Comparison of ENCODE assay signal across 16 cellular contexts in genomic region chr12:49094966-49095365, GRCh38. TPM values are rescaled to one million over a fixed set of nuclear protein-coding genes. Genes with fewer than 3 reads are reported as not detected.
DNase-seq lines count a peak whose midpoint lies in the region; FAIRE-seq and TF ChIP-seq lines count a peak whose summit lies in the region.
"Had no signal": no experiment of that assay in that cellular context is flagged by ENCODE, and none has a peak within 500 bp of the region (broad histone marks: within the 10 kb centered on the region; RNA-seq: fewer than 3 reads in every experiment).

No MANE protein-coding gene starts in this region.

- DNase-seq in T-helper 1 cell (no peak), H1 (ENCODE audit: low read depth in 1 of 2, low spot score in 2 of 2) (no peak), NCI-H2081 (lab: John Stamatoyannopoulos, UW) (no peak)
- DNase-seq in activated CD4-positive, alpha-beta T cell treated with anti-CD3 and anti-CD28 coated beads, Interleukin-2, amount 50 U/mL, for 48 hours = no peak
- DNase-seq: activated naive CD4-positive, alpha-beta T cell treated with anti-CD3 and anti-CD28 coated beads for 36 hours; effector memory CD8-positive, alpha-beta T cell; GDM1; HFFc6 had no signal

- H2BK5ac ChIP-seq in H1 (ENCODE audit: low read depth, low read length) = no peak overlapping the region

- H3K56ac ChIP-seq in H1 (replicated peaks; ENCODE audit: insufficient read length, low read depth, low read length) = no peak overlapping the region

- H4K91ac ChIP-seq in H1 (replicated peaks; ENCODE audit: insufficient read length, low read length) = no peak overlapping the region

- peak in 1 of 2 experiments; percentile 31; a peak in 1 of 3 replicates for TF ChIP-seq POLR2A in H1 (IDR thresholded peaks at IDR 0.05; ENCODE audit: control extremely low read depth in 1 of 2, low read depth in 2 of 2, low read length in 2 of 2)

- FAIRE-seq in H1 (lab: Jason Lieb, UNC) = no peak
- FAIRE-seq: A204.1, bronchial epithelial cell had no signal

- no peak overlapping the region for H3K14ac ChIP-seq in H1 (ENCODE audit: insufficient read length)

- no peak overlapping the region for H3K27ac Mint-ChIP-seq in T-helper 1 cell treated with Interleukin-12 subunit alpha and Interleukin-12 subunit beta and Interleukin-4 antibody, amounts not matched to agents 30 μg/mL and 1 μg/mL, for 36 hours
- H3K27ac Mint-ChIP-seq: activated naive CD4-positive, alpha-beta T cell treated with anti-CD3 and anti-CD28 coated beads for 36 hours; effector memory CD8-positive, alpha-beta T cell; HFFc6; stimulated activated naive CD8-positive, alpha-beta T cell treated with anti-CD3 and anti-CD28 coated beads, Interleukin-15, Interleukin-2, amounts not matched to agents 100 ng/mL and 50 ng/mL, for 24 hours had no signal

- H3K79me1 ChIP-seq in H1 (ENCODE audit: low read depth, low read length) = no peaks in the 10 kb centered on the region

- H3K9ac ChIP-seq in H1 (replicated peaks in 1 of 4; ENCODE audit: extremely low read depth in 1 of 4, low read depth in 3 of 4, low read length in 3 of 4) (no peak overlapping the region), skeletal muscle satellite cell (ENCODE audit: low read depth, low read length) (no peak overlapping the region)

- H3K4me3 ChIP-seq in H1 (ENCODE audit: extremely low read depth in 1 of 4, insufficient read depth in 2 of 4, low read depth in 3 of 4, low read length in 4 of 4) (peak overlapping the region in 2 of 4 experiments; percentile 5 to 54; a peak in 3 of 8 replicates), skeletal muscle satellite cell (ENCODE audit: low read length) (no peak overlapping the region)

- H3K23me2 ChIP-seq in H1 (ENCODE audit: low read depth, low read length) = peaks cover 8% of the 10 kb centered on the region

- no peak overlapping the region for H3K4ac ChIP-seq in H1 (replicated peaks; ENCODE audit: insufficient read length, low read depth, low read length)

- H3K23ac ChIP-seq in H1 (ENCODE audit: insufficient read length) = no peak overlapping the region

- H3K4me3 Mint-ChIP-seq in T-helper 1 cell treated with Interleukin-12 subunit alpha and Interleukin-12 subunit beta and Interleukin-4 antibody, amounts not matched to agents 30 μg/mL and 1 μg/mL, for 36 hours = peak overlapping the region; percentile 32
- H3K4me3 Mint-ChIP-seq: activated naive CD4-positive, alpha-beta T cell treated with anti-CD3 and anti-CD28 coated beads for 36 hours; HFFc6; stimulated activated naive CD8-positive, alpha-beta T cell treated with anti-CD3 and anti-CD28 coated beads, Interleukin-15, Interleukin-2, amounts not matched to agents 100 ng/mL and 50 ng/mL, for 24 hours had no signal

- H3K36me3 ChIP-seq in H1 (ENCODE audit: control insufficient read depth in 2 of 4, insufficient read depth in 4 of 4, low read length in 3 of 4) = peaks cover 2 to 8% (median 4%) of the 10 kb centered on the region in 4 experiments; a peak in 4 of 8 replicates
- H3K36me3 ChIP-seq in skeletal muscle satellite cell (ENCODE audit: insufficient read depth, low read length) = peaks cover 18% of the 10 kb centered on the region
- H3K36me3 ChIP-seq: uterus had no signal

- no peak for TF ChIP-seq RAD21 in H1 (IDR thresholded peaks at IDR 0.05 in 1 of 2, conservative IDR thresholded peaks at IDR 0.05 in 1 of 2; ENCODE audit: low read depth in 2 of 2, low read length in 2 of 2)

- no peak overlapping the region for H4K5ac ChIP-seq in H1 (ENCODE audit: insufficient read length, low read depth, low read length)

- peak overlapping the region; percentile 71 to 89 for H3K4me2 ChIP-seq in H1 (ENCODE audit: insufficient read depth in 1 of 2, low read depth in 2 of 2, low read length in 2 of 2)
- peak overlapping the region; percentile 66 for H3K4me2 ChIP-seq in skeletal muscle satellite cell (ENCODE audit: low read length)

- no peak overlapping the region for H3K18ac ChIP-seq in H1 (ENCODE audit: extremely low read depth, low read length)

- CTCF ChIA-PET in H1 (lab: Charles Lee; ENCODE audit: partially characterized antibody) = interaction anchor here (1.1 to 11.2 kb wide), 10 partner anchors 9 to 138 kb away, joined by 3 to 178 read pairs (median 10); partner anchors contain the start of genes LMBR1L and RHEBL1

- H2BK12ac ChIP-seq in H1 (ENCODE audit: low read depth, low read length) = no peak overlapping the region

- H3K9me3 Mint-ChIP-seq in T-helper 1 cell treated with Interleukin-12 subunit alpha and Interleukin-12 subunit beta and Interleukin-4 antibody, amounts not matched to agents 30 μg/mL and 1 μg/mL, for 36 hours = no peaks in the 10 kb centered on the region
- H3K9me3 Mint-ChIP-seq: activated naive CD4-positive, alpha-beta T cell treated with anti-CD3 and anti-CD28 coated beads for 36 hours; effector memory CD8-positive, alpha-beta T cell; HFFc6; stimulated activated naive CD8-positive, alpha-beta T cell treated with anti-CD3 and anti-CD28 coated beads, Interleukin-15, Interleukin-2, amounts not matched to agents 100 ng/mL and 50 ng/mL, for 24 hours had no signal

- H3K36me3 Mint-ChIP-seq in T-helper 1 cell treated with Interleukin-12 subunit alpha and Interleukin-12 subunit beta and Interleukin-4 antibody, amounts not matched to agents 30 μg/mL and 1 μg/mL, for 36 hours (ENCODE audit: low read depth) = peaks cover 26% of the 10 kb centered on the region

- H2AK5ac ChIP-seq in H1 (ENCODE audit: low read depth, low read length) = no peak overlapping the region

- H3K4me1 ChIP-seq in H1 (replicated peaks in 1 of 4; ENCODE audit: control insufficient read depth in 3 of 4, insufficient read depth in 4 of 4, low read length in 3 of 4) (peaks cover 0 to 33% (median 14%) of the 10 kb centered on the region in 4 experiments; a peak in 5 of 7 replicates), skeletal muscle satellite cell (ENCODE audit: control insufficient read depth, insufficient read depth, low read length) (peaks cover 24% of the 10 kb centered on the region)

- H4K8ac ChIP-seq in H1 (ENCODE audit: extremely low read depth, insufficient read depth, low read length) = no peak overlapping the region

- no peak overlapping the region for H2AFZ ChIP-seq in H1 (ENCODE audit: low read length)

- no peak overlapping the region for H2BK120ac ChIP-seq in H1 (replicated peaks; ENCODE audit: low read depth, low read length)

- H3K9me3 ChIP-seq in H1 (ENCODE audit: insufficient read depth in 2 of 2, low read depth in 1 of 2, low read length in 1 of 2) (no peaks in the 10 kb centered on the region; a peak in 1 of 4 replicates), skeletal muscle satellite cell (replicated peaks; ENCODE audit: low read length) (no peaks in the 10 kb centered on the region)
- H3K9me3 ChIP-seq: uterus had no signal

- peaks cover 51% of the 10 kb centered on the region for H3K27me3 Mint-ChIP-seq in T-helper 1 cell treated with Interleukin-12 subunit alpha and Interleukin-12 subunit beta and Interleukin-4 antibody, amounts not matched to agents 30 μg/mL and 1 μg/mL, for 36 hours (ENCODE audit: low read depth)

- H4K20me1 ChIP-seq in H1 (replicated peaks in 1 of 2; ENCODE audit: control insufficient read depth in 1 of 2, insufficient read depth in 2 of 2, low read length in 2 of 2) = peaks cover 2 to 5% of the 10 kb centered on the region in 2 experiments

- POLR2A ChIA-PET in H1 (lab: Charles Lee; ENCODE audit: partially characterized antibody) = interaction anchor here (0.8 to 6.4 kb wide), 13 partner anchors 8 to 170 kb away, joined by 3 to 66 read pairs (median 6); partner anchors contain the start of genes FKBP11, LMBR1L, RHEBL1 and TUBA1B

- H2BK20ac ChIP-seq in H1 (ENCODE audit: low read length) = no peak overlapping the region

- TF ChIP-seq EP300 in H1 (IDR thresholded peaks at IDR 0.05; ENCODE audit: borderline replicate concordance in 1 of 2, low read depth in 2 of 2, low read length in 2 of 2) = no peak

- H3K79me2 ChIP-seq in H1 (ENCODE audit: control insufficient read depth in 1 of 2, insufficient read depth in 2 of 2, low read length in 2 of 2) = no peaks in the 10 kb centered on the region

- WGBS in H1 (ENCODE audit: extremely low coverage in 1 of 2, insufficient coverage in 1 of 2, insufficient read length in 1 of 2, insufficient replicate concordance in 2 of 2, low coverage in 1 of 2, low lambda C conversion rate in 2 of 2, missing lambda C conversion rate in 1 of 2), 2 experiments = 75% methylated on average over 2 of the region's 2 CpGs; no CpG with 5 or more reads in 1 of the 2 experiments

- H3K4me1 Mint-ChIP-seq in T-helper 1 cell treated with Interleukin-12 subunit alpha and Interleukin-12 subunit beta and Interleukin-4 antibody, amounts not matched to agents 30 μg/mL and 1 μg/mL, for 36 hours (ENCODE audit: low read depth) = peaks cover 28% of the 10 kb centered on the region

- H3K27me3 ChIP-seq in H1 (replicated peaks in 1 of 4; ENCODE audit: control insufficient read depth in 3 of 4, extremely low read depth in 1 of 4, insufficient read depth in 3 of 4, low read length in 3 of 4) (peaks cover 38 to 55% (median 54%) of the 10 kb centered on the region in 4 experiments), skeletal muscle satellite cell (ENCODE audit: control insufficient read depth, insufficient read depth, low read length) (peaks cover 32% of the 10 kb centered on the region)

- H3K27ac ChIP-seq in H1 (ENCODE audit: low read depth, low read length) = no peak overlapping the region
- H3K27ac ChIP-seq: uterus had no signal

- no peak for TF ChIP-seq CTCF in H1 (IDR thresholded peaks at IDR 0.05; ENCODE audit: control extremely low read depth in 1 of 3, insufficient read depth in 1 of 3, low read depth in 1 of 3, low read length in 3 of 3)

- no peak overlapping the region for H2BK15ac ChIP-seq in H1 (ENCODE audit: low read length)

RNA-seq across cellular contexts. Expression of gene DHH, which starts 0.4 kb away (rescaled TPM):
- 0.11 and 0.13 TPM in 2 replicates for total RNA-seq in H1 (2021; fragmentation: NEBNext Ultra II Directional; extraction: Animal tissue kit (Norgen Biotek cat#: 25700))
- polyA plus RNA-seq in H1 (2011; rRNA removed) = 0.03 and 0.09 TPM in 2 replicates
- 0.03 TPM for polyA plus RNA-seq in H1 (2011; cell fraction: cytosol; rRNA removed)
- polyA plus RNA-seq in H1 (2011; cell fraction: nucleus; rRNA removed) = 0.16 TPM
- 0.04 to 0.09 TPM (median 0.05 TPM) in 4 replicates for polyA plus RNA-seq in H1 (2012, experiment 1 of 2)
- not detected for polyA plus RNA-seq in H1 (2012, experiment 2 of 2)
- 0.04 TPM for polyA plus RNA-seq in H1 (2013, experiment 1 of 2)
- polyA plus RNA-seq in H1 (2013, experiment 2 of 2) = 0.06 TPM
- not detected in 2 replicates for polyA minus RNA-seq in H1 (2011; rRNA and poly(A)+ RNA removed)
- polyA minus RNA-seq in H1 (2011; cell fraction: cytosol; rRNA and poly(A)+ RNA removed) = not detected
- polyA minus RNA-seq in H1 (2011; cell fraction: nucleus; rRNA and poly(A)+ RNA removed) = not detected
- 0.25 TPM in 1 of 2 replicates, not detected in the other for total RNA-seq in skeletal muscle satellite cell (2012; rRNA removed)
- total RNA-seq: activated CD8-positive, alpha-beta memory T cell treated with anti-CD3 and anti-CD28 coated beads for 36 hours; bronchial epithelial cell; fibroblast of villous mesenchyme had no signal

RNA-seq across cellular contexts. Expression of gene LMBR1L, which starts 15.7 kb away (rescaled TPM):
- 47.7 and 49.6 TPM in 2 replicates for total RNA-seq in H1 (2021; fragmentation: NEBNext Ultra II Directional; extraction: Animal tissue kit (Norgen Biotek cat#: 25700))
- 36.6 and 54.6 TPM in 2 replicates for polyA plus RNA-seq in H1 (2011; rRNA removed)
- polyA plus RNA-seq in H1 (2011; cell fraction: cytosol; rRNA removed) = 42.5 TPM
- 180 TPM for polyA plus RNA-seq in H1 (2011; cell fraction: nucleus; rRNA removed)
- 30.8 to 52.0 TPM (median 47.4 TPM) in 4 replicates for polyA plus RNA-seq in H1 (2012, experiment 1 of 2)
- polyA plus RNA-seq in H1 (2012, experiment 2 of 2) = 37.8 TPM
- polyA plus RNA-seq in H1 (2013, experiment 1 of 2) = 30.1 TPM
- 33.4 TPM for polyA plus RNA-seq in H1 (2013, experiment 2 of 2)
- 99.6 and 107 TPM in 2 replicates for polyA minus RNA-seq in H1 (2011; rRNA and poly(A)+ RNA removed)
- 35.4 TPM for polyA minus RNA-seq in H1 (2011; cell fraction: cytosol; rRNA and poly(A)+ RNA removed)
- polyA minus RNA-seq in H1 (2011; cell fraction: nucleus; rRNA and poly(A)+ RNA removed) = 78.7 TPM
- total RNA-seq in skeletal muscle satellite cell (2012; rRNA removed) = 37.8 and 39.8 TPM in 2 replicates

RNA-seq across cellular contexts. Expression of gene RHEBL1, which starts 25.2 kb away (rescaled TPM):
- total RNA-seq in H1 (2021; fragmentation: NEBNext Ultra II Directional; extraction: Animal tissue kit (Norgen Biotek cat#: 25700)) = 7.0 and 7.5 TPM in 2 replicates
- polyA plus RNA-seq in H1 (2011; rRNA removed) = 8.1 and 9.4 TPM in 2 replicates
- polyA plus RNA-seq in H1 (2011; cell fraction: cytosol; rRNA removed) = 8.9 TPM
- 8.4 TPM for polyA plus RNA-seq in H1 (2011; cell fraction: nucleus; rRNA removed)
- polyA plus RNA-seq in H1 (2012, experiment 1 of 2) = 6.8 to 8.2 TPM (median 7.4 TPM) in 4 replicates
- 6.5 TPM for polyA plus RNA-seq in H1 (2012, experiment 2 of 2)
- 4.7 TPM for polyA plus RNA-seq in H1 (2013, experiment 1 of 2)
- polyA plus RNA-seq in H1 (2013, experiment 2 of 2) = 4.9 TPM
- 5.3 and 7.7 TPM in 2 replicates for polyA minus RNA-seq in H1 (2011; rRNA and poly(A)+ RNA removed)
- polyA minus RNA-seq in H1 (2011; cell fraction: cytosol; rRNA and poly(A)+ RNA removed) = 3.9 TPM
- polyA minus RNA-seq in H1 (2011; cell fraction: nucleus; rRNA and poly(A)+ RNA removed) = 3.0 TPM
- 0.44 and 0.51 TPM in 2 replicates for total RNA-seq in skeletal muscle satellite cell (2012; rRNA removed)

RNA-seq across cellular contexts. Expression of gene KMT2D, which starts 34.4 kb away (rescaled TPM):
- 86.3 and 92.3 TPM in 2 replicates for total RNA-seq in H1 (2021; fragmentation: NEBNext Ultra II Directional; extraction: Animal tissue kit (Norgen Biotek cat#: 25700))
- 9.1 and 15.7 TPM in 2 replicates for polyA plus RNA-seq in H1 (2011; rRNA removed)
- 14.5 TPM for polyA plus RNA-seq in H1 (2011; cell fraction: cytosol; rRNA removed)
- 56.4 TPM for polyA plus RNA-seq in H1 (2011; cell fraction: nucleus; rRNA removed)
- 30.8 to 49.4 TPM (median 44.1 TPM) in 4 replicates for polyA plus RNA-seq in H1 (2012, experiment 1 of 2)
- 16.1 TPM for polyA plus RNA-seq in H1 (2012, experiment 2 of 2)
- 18.0 TPM for polyA plus RNA-seq in H1 (2013, experiment 1 of 2)
- 12.9 TPM for polyA plus RNA-seq in H1 (2013, experiment 2 of 2)
- polyA minus RNA-seq in H1 (2011; rRNA and poly(A)+ RNA removed) = 34.4 and 39.4 TPM in 2 replicates
- polyA minus RNA-seq in H1 (2011; cell fraction: cytosol; rRNA and poly(A)+ RNA removed) = 64.4 TPM
- polyA minus RNA-seq in H1 (2011; cell fraction: nucleus; rRNA and poly(A)+ RNA removed) = 44.7 TPM
- total RNA-seq in skeletal muscle satellite cell (2012; rRNA removed) = 18.3 and 29.9 TPM in 2 replicates

RNA-seq across cellular contexts. Expression of gene TUBA1B, which starts 36.2 kb away (rescaled TPM):
- total RNA-seq in H1 (2021; fragmentation: NEBNext Ultra II Directional; extraction: Animal tissue kit (Norgen Biotek cat#: 25700)) = 2,092 and 2,144 TPM in 2 replicates
- polyA plus RNA-seq in H1 (2011; rRNA removed) = 5,662 and 6,837 TPM in 2 replicates
- polyA plus RNA-seq in H1 (2011; cell fraction: cytosol; rRNA removed) = 4,812 TPM
- polyA plus RNA-seq in H1 (2011; cell fraction: nucleus; rRNA removed) = 2,873 TPM
- polyA plus RNA-seq in H1 (2012, experiment 1 of 2) = 2,207 to 3,001 TPM (median 2,867 TPM) in 4 replicates
- 3,322 TPM for polyA plus RNA-seq in H1 (2012, experiment 2 of 2)
- 1,861 TPM for polyA plus RNA-seq in H1 (2013, experiment 1 of 2)
- polyA plus RNA-seq in H1 (2013, experiment 2 of 2) = 1,829 TPM
- polyA minus RNA-seq in H1 (2011; rRNA and poly(A)+ RNA removed) = 5,078 and 5,287 TPM in 2 replicates
- 1,363 TPM for polyA minus RNA-seq in H1 (2011; cell fraction: cytosol; rRNA and poly(A)+ RNA removed)
- polyA minus RNA-seq in H1 (2011; cell fraction: nucleus; rRNA and poly(A)+ RNA removed) = 988 TPM
- total RNA-seq in skeletal muscle satellite cell (2012; rRNA removed) = 2,581 and 3,649 TPM in 2 replicates
